In genomic region chr5:76113103-76113502, GRCh38 we compare ENCODE assay signal across 30 cellular contexts. TPM values are rescaled to one million over a fixed set of nuclear protein-coding genes. Genes with fewer than 3 reads are reported as not detected.
"Had no signal": no experiment of that assay in that cellular context is flagged by ENCODE, and none has a peak within 500 bp of the region (broad histone marks: within the 10 kb centered on the region; RNA-seq: fewer than 3 reads in every experiment).

No MANE protein-coding gene starts in this region.

- FAIRE-seq: colon, TTC549 had no signal

- H3K4me3 Mint-ChIP-seq: activated CD4-positive, alpha-beta T cell treated with anti-CD3 and anti-CD28 coated beads, Interleukin-2, amount 10 ng/mL, durations not matched to agents 7 days and 5 days; activated CD8-positive, alpha-beta T cell treated with anti-CD3 and anti-CD28 coated beads for 36 hours; activated naive CD4-positive, alpha-beta T cell treated with anti-CD3 and anti-CD28 coated beads for 36 hours; activated naive CD4-positive, alpha-beta T cell treated with anti-CD3 and anti-CD28 coated beads, Interleukin-2, amount 50 U/mL, for 24 hours; activated naive CD8-positive, alpha-beta T cell treated with anti-CD3 and anti-CD28 coated beads for 36 hours; activated naive CD8-positive, alpha-beta T cell treated with anti-CD3 and anti-CD28 coated beads, Interleukin-2, amount 50 U/mL, for 24 hours; activated T-cell treated with anti-CD3 and anti-CD28 coated beads, Interleukin-2, amount 50 U/mL, for 4 hours; activated T-helper 1 cell treated with anti-CD3 and anti-CD28 coated beads, Interleukin-12 subunit alpha, Interleukin-12 subunit beta, Interleukin-2, Interleukin-4 antibody, amounts not matched to agents 30 ng/mL and 10 ng/mL and 1 ng/mL, durations not matched to agents 14 hours and 24 hours and 36 hours; WTC11 had no signal

- H3K27ac ChIP-seq: adrenal gland, body of pancreas, esophagus muscularis mucosa, foreskin keratinocyte, gastrocnemius medialis had no signal

- H3K36me3 ChIP-seq: adrenal gland, esophagus muscularis mucosa, gastrocnemius medialis had no signal

- ATAC-seq: activated CD8-positive, alpha-beta T cell treated with anti-CD3 and anti-CD28 coated beads for 36 hours; activated naive CD8-positive, alpha-beta T cell treated with anti-CD3 and anti-CD28 coated beads, Interleukin-2, amount 50 U/mL, for 24 hours; activated T-cell treated with anti-CD3 and anti-CD28 coated beads, Interleukin-2, amount 50 U/mL, for 4 hours; body of pancreas; foreskin keratinocyte; gastrocnemius medialis had no signal

- H3K9me3 Mint-ChIP-seq: activated CD4-positive, alpha-beta T cell treated with anti-CD3 and anti-CD28 coated beads, Interleukin-2, amount 10 ng/mL, durations not matched to agents 7 days and 5 days; activated CD8-positive, alpha-beta T cell treated with anti-CD3 and anti-CD28 coated beads for 36 hours; activated naive CD4-positive, alpha-beta T cell treated with anti-CD3 and anti-CD28 coated beads for 36 hours; activated naive CD4-positive, alpha-beta T cell treated with anti-CD3 and anti-CD28 coated beads, Interleukin-2, amount 50 U/mL, for 24 hours; activated naive CD8-positive, alpha-beta T cell treated with anti-CD3 and anti-CD28 coated beads for 36 hours; activated naive CD8-positive, alpha-beta T cell treated with anti-CD3 and anti-CD28 coated beads, Interleukin-2, amount 50 U/mL, for 24 hours; activated T-cell treated with anti-CD3 and anti-CD28 coated beads, Interleukin-2, amount 50 U/mL, for 4 hours; activated T-helper 1 cell treated with anti-CD3 and anti-CD28 coated beads, Interleukin-12 subunit alpha, Interleukin-12 subunit beta, Interleukin-2, Interleukin-4 antibody, amounts not matched to agents 30 ng/mL and 10 ng/mL and 1 ng/mL, durations not matched to agents 14 hours and 24 hours and 36 hours; activated T-helper 2 cell treated with anti-CD3 and anti-CD28 coated beads, Interferon-gamma antibody, Interleukin-2, Interleukin-4, amounts not matched to agents 10 μg/mL and 5 μg/mL and 100 μg/mL, durations not matched to agents 14 hours and 24 hours and 36 hours; WTC11 had no signal

- DNase-seq: activated CD4-positive, alpha-beta T cell treated with anti-CD3 and anti-CD28 coated beads for 1 hour; activated CD4-positive, alpha-beta T cell treated with anti-CD3 and anti-CD28 coated beads for 4 hours; activated CD4-positive, alpha-beta T cell treated with anti-CD3 and anti-CD28 coated beads, Interleukin-2, amount 10 ng/mL, durations not matched to agents 7 days and 5 days; activated CD4-positive, alpha-beta T cell treated with anti-CD3 and anti-CD28 coated beads, Interleukin-2, amount 50 U/mL, for 4 hours; activated CD8-positive, alpha-beta memory T cell treated with anti-CD3 and anti-CD28 coated beads for 24 hours; activated CD8-positive, alpha-beta T cell treated with anti-CD3 and anti-CD28 coated beads for 36 hours; activated effector memory CD4-positive, alpha-beta T cell treated with anti-CD3 and anti-CD28 coated beads, Interleukin-2, amount 50 U/mL, for 16 hours; activated naive CD4-positive, alpha-beta T cell treated with anti-CD3 and anti-CD28 coated beads for 36 hours; activated naive CD8-positive, alpha-beta T cell treated with anti-CD3 and anti-CD28 coated beads for 36 hours; activated naive CD8-positive, alpha-beta T cell treated with anti-CD3 and anti-CD28 coated beads, Interleukin-2, amount 50 U/mL, for 24 hours; activated T-cell treated with anti-CD3 and anti-CD28 coated beads, Interleukin-2, amount 50 U/mL, for 4 hours; adrenal gland; amygdala; aorta; body of pancreas; caudate nucleus; effector CD8-positive, alpha-beta T cell; erythroblast; foreskin keratinocyte; gastrocnemius medialis; glutamatergic neuron; T-helper 2 cell had no signal

- H3K4me1 Mint-ChIP-seq: activated CD4-positive, alpha-beta T cell treated with anti-CD3 and anti-CD28 coated beads, Interleukin-2, amount 10 ng/mL, durations not matched to agents 7 days and 5 days; activated naive CD4-positive, alpha-beta T cell treated with anti-CD3 and anti-CD28 coated beads, Interleukin-2, amount 50 U/mL, for 24 hours; activated naive CD8-positive, alpha-beta T cell treated with anti-CD3 and anti-CD28 coated beads for 36 hours had no signal

- H3K36me3 Mint-ChIP-seq: activated naive CD4-positive, alpha-beta T cell treated with anti-CD3 and anti-CD28 coated beads, Interleukin-2, amount 50 U/mL, for 24 hours; activated naive CD8-positive, alpha-beta T cell treated with anti-CD3 and anti-CD28 coated beads for 36 hours; WTC11 had no signal

- H3K4me1 ChIP-seq: adrenal gland, foreskin keratinocyte, gastrocnemius medialis had no signal

- H3K27ac Mint-ChIP-seq: activated CD4-positive, alpha-beta T cell treated with anti-CD3 and anti-CD28 coated beads, Interleukin-2, amount 10 ng/mL, durations not matched to agents 7 days and 5 days; activated CD8-positive, alpha-beta T cell treated with anti-CD3 and anti-CD28 coated beads for 36 hours; activated naive CD4-positive, alpha-beta T cell treated with anti-CD3 and anti-CD28 coated beads for 36 hours; activated naive CD4-positive, alpha-beta T cell treated with anti-CD3 and anti-CD28 coated beads, Interleukin-2, amount 50 U/mL, for 24 hours; activated naive CD8-positive, alpha-beta T cell treated with anti-CD3 and anti-CD28 coated beads for 36 hours; activated naive CD8-positive, alpha-beta T cell treated with anti-CD3 and anti-CD28 coated beads, Interleukin-2, amount 50 U/mL, for 24 hours; activated T-helper 1 cell treated with anti-CD3 and anti-CD28 coated beads, Interleukin-12 subunit alpha, Interleukin-12 subunit beta, Interleukin-2, Interleukin-4 antibody, amounts not matched to agents 30 ng/mL and 10 ng/mL and 1 ng/mL, durations not matched to agents 14 hours and 24 hours and 36 hours; activated T-helper 2 cell treated with anti-CD3 and anti-CD28 coated beads, Interferon-gamma antibody, Interleukin-2, Interleukin-4, amounts not matched to agents 10 μg/mL and 5 μg/mL and 100 μg/mL, durations not matched to agents 14 hours and 24 hours and 36 hours; WTC11 had no signal

- H3K27me3 ChIP-seq: body of pancreas, esophagus muscularis mucosa, foreskin keratinocyte, gastrocnemius medialis had no signal

- H3K9me3 ChIP-seq: adrenal gland, body of pancreas, esophagus muscularis mucosa, gastrocnemius medialis had no signal

- H3K4me3 ChIP-seq: adrenal gland, body of pancreas, esophagus muscularis mucosa, gastrocnemius medialis had no signal

RNA-seq across cellular contexts. Expression of gene SV2C, which starts 29.9 kb away (rescaled TPM):
- total RNA-seq: activated naive CD4-positive, alpha-beta T cell treated with anti-CD3 and anti-CD28 coated beads for 36 hours; activated naive CD8-positive, alpha-beta T cell treated with anti-CD3 and anti-CD28 coated beads for 36 hours; activated T-cell treated with anti-CD3 and anti-CD28 coated beads, Interleukin-2, amount 50 U/mL, for 4 hours; dermis microvascular lymphatic vessel endothelial cell; gastrocnemius medialis had no signal
- polyA plus RNA-seq: aorta, foreskin keratinocyte had no signal
